11 cellular contexts compared by ENCODE assay signal in genomic region chr16:11004957-11005610, GRCh38.
A peak's percentile ranks its signal among the peaks of the same experiment; 100 is the strongest.
DNase-seq lines count a peak whose midpoint lies in the region; TF ChIP-seq lines count a peak whose summit lies in the region.
"Had no signal": no experiment of that assay in that cellular context is flagged by ENCODE, and none has a peak within 500 bp of the region (broad histone marks: within the 10 kb centered on the region; RNA-seq: fewer than 3 reads in every experiment).

No MANE protein-coding gene starts in this region.

- H3K9ac ChIP-seq in mesenchymal stem cell (ENCODE audit: low read length): peak overlapping the region; percentile 74

- CTCF ChIA-PET in AG04450 (lab: Charles Lee): interaction anchor here (0.6 kb wide), 1 partner anchor 527 kb away, joined by 3 read pairs; no protein-coding TSS in a partner anchor
- CTCF ChIA-PET in MCF 10A (lab: Yijun Ruan, JAX): interaction anchor here (0.5 to 1.2 kb wide), 4 partner anchors 10 to 529 kb away, joined by 3 to 5 read pairs (median 3); partner anchors contain the start of gene EMP2
- CTCF ChIA-PET in activated naive CD4-positive, alpha-beta T cell treated with anti-CD3 and anti-CD28 coated beads, Interleukin-2, amount 10 ng/mL, durations not matched to agents 7 days and 5 days (lab: Charles Lee): no interaction called here

- no peak overlapping the region for H3K4me3 ChIP-seq in AG04450 (ENCODE audit: low read depth, low read length)
- H3K4me3 ChIP-seq in mesenchymal stem cell (ENCODE audit: insufficient read depth in 1 of 2, low read depth in 1 of 2, low read length in 2 of 2): peak overlapping the region in 1 of 2 experiments; percentile 14
- no peak overlapping the region for H3K4me3 ChIP-seq in lower leg skin (ENCODE audit: low read depth, poor library complexity, severe bottlenecking)
- H3K4me3 ChIP-seq: upper lobe of right lung had no signal

- H3K27ac ChIP-seq in AG04450 (ENCODE audit: low read depth, low read length): peak overlapping the region; percentile 92
- H3K27ac ChIP-seq in mesenchymal stem cell (ENCODE audit: low read length, poor library complexity, severe bottlenecking): no peak overlapping the region
- H3K27ac ChIP-seq: upper lobe of right lung had no signal

- no peak overlapping the region for H2BK120ac ChIP-seq in mesenchymal stem cell (ENCODE audit: low read depth, low read length)

- WGBS in mesenchymal stem cell: 70% methylated on average over 5 of the region's 5 CpGs
- WGBS in lower leg skin, 2 donors: 62% methylated on average over 4 to 5 of the region's 5 CpGs

- POLR2A ChIA-PET in AG04450 (lab: Yijun Ruan, JAX): interaction anchor here (0.6 to 1.4 kb wide), 8 partner anchors 11 to 250 kb away, joined by 3 to 6 read pairs (median 4); no protein-coding TSS in a partner anchor
- POLR2A ChIA-PET in MCF 10A (lab: Yijun Ruan, JAX): interaction anchor here (0.8 to 1.6 kb wide), 3 partner anchors 8 to 12 kb away, joined by 3 to 6 read pairs (median 4); no protein-coding TSS in a partner anchor

- no peak overlapping the region for H3K18ac ChIP-seq in mesenchymal stem cell (ENCODE audit: low read depth in 1 of 2, low read length in 2 of 2)

- peaks cover 28% of the 10 kb centered on the region for H3K4me1 Mint-ChIP-seq in MCF 10A (ENCODE audit: insufficient read depth, unreplicated experiment)
- peaks cover 17% of the 10 kb centered on the region for H3K4me1 Mint-ChIP-seq in activated naive CD4-positive, alpha-beta T cell treated with anti-CD3 and anti-CD28 coated beads, Interleukin-2, amount 10 ng/mL, durations not matched to agents 7 days and 5 days

- H3K4me2 ChIP-seq in mesenchymal stem cell (ENCODE audit: low read length, poor library complexity, severe bottlenecking): no peak overlapping the region

- H3K36me3 ChIP-seq in mesenchymal stem cell (ENCODE audit: control insufficient read depth in 1 of 2, insufficient read depth in 2 of 2, low read depth in 1 of 2, low read length in 2 of 2): peaks cover 9 to 28% of the 10 kb centered on the region in 2 experiments

- H3K4me1 ChIP-seq in mesenchymal stem cell (ENCODE audit: control insufficient read depth, insufficient read depth, low read depth, low read length): peaks cover 7% of the 10 kb centered on the region
- H3K4me1 ChIP-seq: upper lobe of right lung had no signal

- H3K27ac Mint-ChIP-seq in MCF 10A (ENCODE audit: low read depth, unreplicated experiment): peak overlapping the region; percentile 73
- H3K27ac Mint-ChIP-seq in activated naive CD4-positive, alpha-beta T cell treated with anti-CD3 and anti-CD28 coated beads, Interleukin-2, amount 10 ng/mL, durations not matched to agents 7 days and 5 days: no peak overlapping the region

- H2AFZ ChIP-seq in mesenchymal stem cell (ENCODE audit: low read depth, low read length): peak overlapping the region; percentile 19

- intact Hi-C loops in MCF 10A (cut with micrococcal nuclease) (no loop called here), lower leg skin (cut with DNase I; ENCODE audit: low total_unique reads) (no loop called here)

- no peak overlapping the region for H2BK15ac ChIP-seq in mesenchymal stem cell (ENCODE audit: low read depth, poor library complexity, severe bottlenecking)

- H3K23ac ChIP-seq in mesenchymal stem cell (ENCODE audit: low read length in 2 of 2): no peak overlapping the region

- peaks cover 19% of the 10 kb centered on the region for H3K36me3 Mint-ChIP-seq in MCF 10A (ENCODE audit: insufficient read depth, unreplicated experiment)
- H3K36me3 Mint-ChIP-seq in activated naive CD4-positive, alpha-beta T cell treated with anti-CD3 and anti-CD28 coated beads, Interleukin-2, amount 10 ng/mL, durations not matched to agents 7 days and 5 days: peaks cover 48% of the 10 kb centered on the region

- no TSS peak for BruUV-seq in MCF 10A (replicated peaks; lab: Mats Ljungman, UMichigan)

- no peak overlapping the region for H2BK5ac ChIP-seq in mesenchymal stem cell (ENCODE audit: low read depth, low read length, poor library complexity, severe bottlenecking)

- no peak overlapping the region for H3K4me3 Mint-ChIP-seq in MCF 10A (ENCODE audit: unreplicated experiment)
- no peak overlapping the region for H3K4me3 Mint-ChIP-seq in activated naive CD4-positive, alpha-beta T cell treated with anti-CD3 and anti-CD28 coated beads, Interleukin-2, amount 10 ng/mL, durations not matched to agents 7 days and 5 days

- no peaks in the 10 kb centered on the region for H3K27me3 ChIP-seq in AG04450 (ENCODE audit: control insufficient read depth, insufficient read depth, low read length)
- H3K27me3 ChIP-seq in mesenchymal stem cell (ENCODE audit: control insufficient read depth in 1 of 2, insufficient read depth in 1 of 2, low read length in 2 of 2): no peaks in the 10 kb centered on the region
- H3K27me3 ChIP-seq: upper lobe of right lung had no signal

- H4K8ac ChIP-seq in mesenchymal stem cell (ENCODE audit: low read length): no peak overlapping the region

- peak overlapping the region in 1 of 2 experiments; percentile 14 for H2BK12ac ChIP-seq in mesenchymal stem cell (ENCODE audit: low read length in 2 of 2)

- DNase-seq in AG04450 (ENCODE audit: low read depth, low spot score) (peak; percentile 58), HT1080 (ENCODE audit: low read depth) (peak; percentile 57), MCF 10A (ENCODE audit: unreplicated experiment) (no peak), mesenchymal stem cell (no peak), NCI-H1930 (lab: John Stamatoyannopoulos, UW) (no peak), lower leg skin (ENCODE audit: low spot score in 2 of 2) (no peak), A172 (ENCODE audit: low spot score) (no peak)
- no peak for DNase-seq in activated naive CD4-positive, alpha-beta T cell treated with anti-CD3 and anti-CD28 coated beads, Interleukin-2, amount 10 ng/mL, durations not matched to agents 7 days and 5 days
- DNase-seq: activated naive CD4-positive, alpha-beta T cell; cortex of kidney; upper lobe of right lung had no signal

- H3K4ac ChIP-seq in mesenchymal stem cell (ENCODE audit: low read depth in 1 of 2, low read length in 2 of 2): peak overlapping the region in 1 of 2 experiments; percentile 24

- no peaks in the 10 kb centered on the region for H3K9me3 Mint-ChIP-seq in MCF 10A (ENCODE audit: unreplicated experiment)
- no peaks in the 10 kb centered on the region for H3K9me3 Mint-ChIP-seq in activated naive CD4-positive, alpha-beta T cell treated with anti-CD3 and anti-CD28 coated beads, Interleukin-2, amount 10 ng/mL, durations not matched to agents 7 days and 5 days

- H3K9me3 ChIP-seq in AG04450 (ENCODE audit: control insufficient read depth, insufficient read depth, low read length): no peaks in the 10 kb centered on the region
- H3K9me3 ChIP-seq in mesenchymal stem cell (ENCODE audit: control insufficient read depth, low read length): no peaks in the 10 kb centered on the region
- H3K9me3 ChIP-seq: upper lobe of right lung had no signal

- TF ChIP-seq POLR2A in lower leg skin (IDR thresholded peaks at IDR 0.05): no peak

- H4K91ac ChIP-seq in mesenchymal stem cell (ENCODE audit: low read length): no peak overlapping the region

- H3K14ac ChIP-seq in mesenchymal stem cell (ENCODE audit: low read length in 2 of 2): no peak overlapping the region

- peaks cover 30% of the 10 kb centered on the region for H3K79me1 ChIP-seq in mesenchymal stem cell (replicated peaks; ENCODE audit: low read length, poor library complexity, severe bottlenecking)

- no peaks in the 10 kb centered on the region for H3K27me3 Mint-ChIP-seq in MCF 10A (ENCODE audit: insufficient read depth, unreplicated experiment)
- no peaks in the 10 kb centered on the region for H3K27me3 Mint-ChIP-seq in activated naive CD4-positive, alpha-beta T cell treated with anti-CD3 and anti-CD28 coated beads, Interleukin-2, amount 10 ng/mL, durations not matched to agents 7 days and 5 days

- TF ChIP-seq CTCF in AG04450 (IDR thresholded peaks at IDR 0.05; ENCODE audit: low read depth, low read length) (no peak), MCF 10A (IDR thresholded peaks at IDR 0.05; ENCODE audit: unreplicated experiment) (no peak), lower leg skin (IDR thresholded peaks at IDR 0.05) (no peak)

- no peak overlapping the region for H2AK5ac ChIP-seq in mesenchymal stem cell (ENCODE audit: low read length, severe bottlenecking)

Comparison
In these comparisons a context has a peak if more than half of its experiments do, and no peak if none do; other contexts are left out.
1. DNase-seq: peak in AG04450 (single experiment) and HT1080 (single experiment); none in MCF 10A (single experiment), mesenchymal stem cell (single experiment), activated naive CD4-positive, alpha-beta T cell treated with anti-CD3 and anti-CD28 coated beads, Interleukin-2, amount 10 ng/mL, durations not matched to agents 7 days and 5 days (single experiment), NCI-H1930 (0 of 2), lower leg skin (0 of 2) and A172 (single experiment).